In the genomic region with DNA sequence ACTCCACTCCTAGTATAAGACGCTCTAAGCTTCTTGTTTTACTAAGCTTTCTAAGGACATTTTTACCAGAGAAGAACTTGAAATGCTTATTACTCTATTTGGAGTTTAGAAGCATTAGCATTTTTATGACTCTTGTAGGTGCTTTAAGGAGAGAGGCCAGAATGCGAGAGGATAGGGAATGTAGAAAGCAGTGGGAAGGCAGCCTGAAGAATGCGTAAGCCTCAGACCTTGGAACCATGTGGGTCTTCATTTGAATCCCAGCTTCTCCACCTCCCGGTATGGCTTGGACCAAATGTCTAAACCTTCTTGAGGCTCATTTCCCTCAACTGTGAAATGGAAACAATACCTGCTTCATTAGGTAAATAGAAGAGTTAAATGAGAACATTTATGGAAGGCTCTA, we compare ENCODE assay signal across 24 cellular contexts. TPM values are rescaled to one million over a fixed set of nuclear protein-coding genes. Genes with fewer than 3 reads are reported as not detected.
A peak's percentile ranks its signal among the peaks of the same experiment; 100 is the strongest.
DNase-seq lines count a peak whose midpoint lies in the region; ATAC-seq and TF ChIP-seq lines count a peak whose summit lies in the region.
"Had no signal": no experiment of that assay in that cellular context is flagged by ENCODE, and none has a peak within 500 bp of the region (broad histone marks: within the 10 kb centered on the region; RNA-seq: fewer than 3 reads in every experiment).

No MANE protein-coding gene starts in this region.

- H3K79me2 ChIP-seq in GM23338 (replicated peaks; ENCODE audit: insufficient read depth), result no peaks in the 10 kb centered on the region
- peaks cover 68% of the 10 kb centered on the region for H3K79me2 ChIP-seq in mammary epithelial cell (ENCODE audit: insufficient read depth, low read length)
- no peaks in the 10 kb centered on the region for H3K79me2 ChIP-seq in hepatocyte

- H3K4me2 ChIP-seq in GM23338 (no peak overlapping the region), mammary epithelial cell (ENCODE audit: insufficient read depth, low read depth, low read length) (peak overlapping the region; percentile 84), hepatocyte (peak overlapping the region; percentile 65)

- H3K9me2 ChIP-seq in GM23338 (ENCODE audit: insufficient read depth) (no peaks in the 10 kb centered on the region), hepatocyte (replicated peaks; ENCODE audit: insufficient read depth) (no peaks in the 10 kb centered on the region)

- H3K4me1 Mint-ChIP-seq in GM23338 (peaks cover 20% of the 10 kb centered on the region), chondrocyte (ENCODE audit: low read depth) (no peaks in the 10 kb centered on the region), T-helper 17 cell (no peaks in the 10 kb centered on the region)

- H3K36me3 ChIP-seq in GM23338 (ENCODE audit: insufficient read depth) (no peaks in the 10 kb centered on the region), mammary epithelial cell (ENCODE audit: insufficient read depth, low read length) (peaks cover 3% of the 10 kb centered on the region), hepatocyte (replicated peaks; ENCODE audit: insufficient read depth, low read depth) (no peaks in the 10 kb centered on the region), gastrocnemius medialis (no peaks in the 10 kb centered on the region), tibial artery (no peaks in the 10 kb centered on the region)
- H3K36me3 ChIP-seq: SJSA1 had no signal

- H3K9me3 Mint-ChIP-seq in GM23338 (no peaks in the 10 kb centered on the region), chondrocyte (ENCODE audit: low read depth) (no peaks in the 10 kb centered on the region)
- H3K9me3 Mint-ChIP-seq: CD8-positive, alpha-beta T cell had no signal

- H4K20me1 ChIP-seq in GM23338 (replicated peaks; ENCODE audit: insufficient read depth), result no peaks in the 10 kb centered on the region
- H4K20me1 ChIP-seq in mammary epithelial cell (ENCODE audit: insufficient read depth, low read length), result no peaks in the 10 kb centered on the region
- no peaks in the 10 kb centered on the region for H4K20me1 ChIP-seq in hepatocyte (ENCODE audit: insufficient read depth, poor library complexity, severe bottlenecking)

- BruUV-seq in mammary epithelial cell (replicated peaks; lab: Mats Ljungman, UMichigan), result no TSS peak

- dilution Hi-C loops in mammary epithelial cell (cut with HindIII; ENCODE audit: low sequenced_read_pairs), result no loop called here

- H3K27ac ChIP-seq in GM23338 (ENCODE audit: low read depth), result no peak overlapping the region
- H3K27ac ChIP-seq in mammary epithelial cell (ENCODE audit: insufficient read depth, low read depth, low read length), result no peak overlapping the region
- H3K27ac ChIP-seq in hepatocyte, result peak overlapping the region; percentile 86
- peak overlapping the region; percentile 84 to 91 (median 88) for H3K27ac ChIP-seq in gastrocnemius medialis
- H3K27ac ChIP-seq in tibial artery, result no peak overlapping the region
- H3K27ac ChIP-seq: SJSA1 had no signal

- CTCF ChIA-PET in mammary epithelial cell (lab: Charles Lee; ENCODE audit: low non-redundant PET), result no interaction called here

- no peaks in the 10 kb centered on the region for H3K27me3 ChIP-seq in GM23338 (ENCODE audit: insufficient read depth)
- H3K27me3 ChIP-seq in mammary epithelial cell (ENCODE audit: insufficient read depth, low read length), result no peaks in the 10 kb centered on the region
- no peaks in the 10 kb centered on the region for H3K27me3 ChIP-seq in hepatocyte
- no peaks in the 10 kb centered on the region for H3K27me3 ChIP-seq in gastrocnemius medialis
- H3K27me3 ChIP-seq in tibial artery, result no peaks in the 10 kb centered on the region
- H3K27me3 ChIP-seq: SJSA1 had no signal

- H3K4me3 ChIP-seq in GM23338 (no peak overlapping the region), mammary epithelial cell (replicated peaks in 1 of 3; ENCODE audit: insufficient read depth in 1 of 3, low read depth in 2 of 3, low read length in 3 of 3) (peak overlapping the region; percentile 61 to 87 (median 73)), hepatocyte (no peak overlapping the region), gastrocnemius medialis (no peak overlapping the region), tibial artery (no peak overlapping the region)
- H3K4me3 ChIP-seq: SJSA1 had no signal

- no peak for DNase-seq in GM23338 (ENCODE audit: low spot score)
- DNase-seq in mammary epithelial cell, result no peak
- DNase-seq in hepatocyte (ENCODE audit: low spot score), result no peak
- no peak for DNase-seq in gastrocnemius medialis
- no peak for DNase-seq in chondrocyte (ENCODE audit: low spot score)
- DNase-seq in T-helper 17 cell, result no peak
- DNase-seq in tibial artery, result no peak
- DNase-seq: C1 segment of cervical spinal cord; Calu3; CD8-positive, alpha-beta T cell; DMS79 treated with DMSO at 0.1 percent for 48 hours; GF-D8; Karpas-422; MV-4-11; NCI-H1105 treated with DMSO at 0.1 percent for 48 hours; NCI-H146; NCI-H1930; NCI-H2107; NCI-H446; NCI-H524 treated with DMSO at 0.1 percent for 48 hours; NCI-H774; Right ventricle myocardium superior had no signal

- no peak overlapping the region for H3K27ac Mint-ChIP-seq in GM23338
- no peak overlapping the region for H3K27ac Mint-ChIP-seq in chondrocyte (ENCODE audit: unreplicated experiment)
- H3K27ac Mint-ChIP-seq in T-helper 17 cell, result no peak overlapping the region
- H3K27ac Mint-ChIP-seq: CD8-positive, alpha-beta T cell had no signal

- in situ Hi-C loops in mammary epithelial cell (cut with MboI; ENCODE audit: low sequenced_read_pairs in 2 of 2) (loop anchor here in 1 of 2 donors (10.0 kb wide), 1 partner anchor 83 kb away; no protein-coding TSS in a partner anchor), gastrocnemius medialis (cut with MboI; ENCODE audit: low sequenced_read_pairs in 4 of 4) (no loop called here)

- TF ChIP-seq CTCF in GM23338 (conservative IDR thresholded peaks at IDR 0.05; ENCODE audit: low read depth in 2 of 2) (no peak), mammary epithelial cell (conservative IDR thresholded peaks at IDR 0.05 in 1 of 2, IDR thresholded peaks at IDR 0.05 in 1 of 2; ENCODE audit: extremely low read depth in 1 of 2, insufficient read depth in 1 of 2, low read depth in 1 of 2, low read length in 2 of 2) (no peak), hepatocyte (IDR thresholded peaks at IDR 0.05; ENCODE audit: poor library complexity) (no peak), gastrocnemius medialis (IDR thresholded peaks at IDR 0.05 in 4 of 5, conservative IDR thresholded peaks at IDR 0.05 in 1 of 5) (no peak), chondrocyte (IDR thresholded peaks at IDR 0.05) (no peak), tibial artery (IDR thresholded peaks at IDR 0.05) (no peak)

- no peak for TF ChIP-seq POLR2A in gastrocnemius medialis (IDR thresholded peaks at IDR 0.05)

- ATAC-seq in GM23338, result peak; percentile 31; the same call in 2 of the 3 replicates
- ATAC-seq in gastrocnemius medialis, result no peak
- ATAC-seq in T-helper 17 cell, result no peak
- ATAC-seq: CD8-positive, alpha-beta T cell had no signal

- H3K4me3 Mint-ChIP-seq in GM23338 (no peak overlapping the region), chondrocyte (ENCODE audit: unreplicated experiment) (no peak overlapping the region), T-helper 17 cell (no peak overlapping the region)
- H3K4me3 Mint-ChIP-seq: CD8-positive, alpha-beta T cell had no signal

- H3F3A ChIP-seq in GM23338 (replicated peaks; ENCODE audit: low read depth), result no peaks in the 10 kb centered on the region

- H2AFZ ChIP-seq in GM23338 (no peak overlapping the region), mammary epithelial cell (ENCODE audit: low read depth, low read length) (no peak overlapping the region), hepatocyte (no peak overlapping the region)

- H3K9ac ChIP-seq in mammary epithelial cell (ENCODE audit: insufficient read depth, low read length), result no peak overlapping the region

- H3K9me3 ChIP-seq in mammary epithelial cell (replicated peaks; ENCODE audit: insufficient read depth, low read length) (no peaks in the 10 kb centered on the region), hepatocyte (ENCODE audit: low read depth) (no peaks in the 10 kb centered on the region), gastrocnemius medialis (no peaks in the 10 kb centered on the region), T-helper 17 cell (ENCODE audit: control insufficient read depth, low read length, poor library complexity, severe bottlenecking) (no peaks in the 10 kb centered on the region), tibial artery (no peaks in the 10 kb centered on the region)
- H3K9me3 ChIP-seq: SJSA1 had no signal

- H3K27me3 Mint-ChIP-seq in GM23338 (ENCODE audit: insufficient read depth, low read depth, poor library complexity), result no peaks in the 10 kb centered on the region
- no peaks in the 10 kb centered on the region for H3K27me3 Mint-ChIP-seq in chondrocyte (ENCODE audit: low read depth)
- peaks cover 10% of the 10 kb centered on the region for H3K27me3 Mint-ChIP-seq in T-helper 17 cell

- H3K4me1 ChIP-seq in GM23338 (ENCODE audit: insufficient read depth) (no peaks in the 10 kb centered on the region; the same call in 1 of the 2 replicates), mammary epithelial cell (ENCODE audit: insufficient read depth, low read length) (peaks cover 29% of the 10 kb centered on the region), hepatocyte (ENCODE audit: insufficient read depth) (peaks cover 32% of the 10 kb centered on the region), gastrocnemius medialis (peaks cover 32 to 35% of the 10 kb centered on the region in 2 donors), tibial artery (peaks cover 0 to 4% (median 0%) of the 10 kb centered on the region in 4 donors)
- H3K4me1 ChIP-seq: SJSA1 had no signal

- WGBS in mammary epithelial cell (ENCODE audit: low coverage, missing lambda C conversion rate), result 91% methylated on average over 4 of the region's 4 CpGs
- 93% methylated on average over 4 of the region's 4 CpGs for WGBS in hepatocyte (ENCODE audit: low lambda C conversion rate, missing lambda C conversion rate)

- no peaks in the 10 kb centered on the region for H3K36me3 Mint-ChIP-seq in GM23338 (ENCODE audit: low read depth)
- H3K36me3 Mint-ChIP-seq in chondrocyte (ENCODE audit: low read depth), result no peaks in the 10 kb centered on the region
- peaks cover 2% of the 10 kb centered on the region for H3K36me3 Mint-ChIP-seq in T-helper 17 cell (ENCODE audit: low read depth)
- H3K36me3 Mint-ChIP-seq: CD8-positive, alpha-beta T cell had no signal

- intact Hi-C loops in mammary epithelial cell (cut with micrococcal nuclease) (loop anchor here (5.0 to 10.0 kb wide), 2 partner anchors 71 to 117 kb away; no protein-coding TSS in a partner anchor), gastrocnemius medialis (cut with DNase I; ENCODE audit: low total_unique reads) (loop anchor here (5.0 kb wide), 1 partner anchor 54 kb away; no protein-coding TSS in a partner anchor), tibial artery (cut with DNase I; ENCODE audit: low total_unique reads) (no loop called here)

RNA-seq across cellular contexts. Expression of gene AMOTL1, which starts 60.0 kb away (rescaled TPM):
- 18.7 TPM in 2 replicates for total RNA-seq in GM23338 (2014; rRNA removed; shearing (Covaris generic))
- polyA plus RNA-seq in GM23338 (2016; fragmentation: Nextera tagmentation; extraction: Ambion mirVana), result 4.1 and 4.3 TPM in 2 replicates
- 100 to 1,000 TPM; 181 to 201 TPM for total RNA-seq in mammary epithelial cell
- 87.4 TPM for polyA plus RNA-seq in mammary epithelial cell
- polyA minus RNA-seq in mammary epithelial cell, result 304 TPM
- 46.7 and 57.7 TPM in 2 replicates for total RNA-seq in hepatocyte
- 22.1 and 23.8 TPM in 2 replicates for polyA plus RNA-seq in hepatocyte
- 100 to 1,000 TPM; 150 to 393 (median 244) TPM for total RNA-seq in gastrocnemius medialis
- total RNA-seq in chondrocyte, result 45.6 to 70.2 TPM (median 47.2 TPM) in 3 replicates
- total RNA-seq in T-helper 17 cell, result 1 to 10 TPM in 1 of 2 donors, under 1 TPM in 1; 0.25 to 2.0 TPM
- total RNA-seq: HT-29 had no signal

Comparison
In these comparisons a context has a peak if more than half of its experiments do, and no peak if none do; other contexts are left out.
1. H3K27ac ChIP-seq: peak in hepatocyte (single experiment) and gastrocnemius medialis (4 of 4); none in GM23338 (single experiment), mammary epithelial cell (single experiment) and tibial artery (0 of 2).
2. H3K4me3 ChIP-seq: peak in mammary epithelial cell (3 of 3); none in GM23338 (single experiment), hepatocyte (single experiment), gastrocnemius medialis (0 of 4) and tibial artery (0 of 2).